In the genomic region with DNA sequence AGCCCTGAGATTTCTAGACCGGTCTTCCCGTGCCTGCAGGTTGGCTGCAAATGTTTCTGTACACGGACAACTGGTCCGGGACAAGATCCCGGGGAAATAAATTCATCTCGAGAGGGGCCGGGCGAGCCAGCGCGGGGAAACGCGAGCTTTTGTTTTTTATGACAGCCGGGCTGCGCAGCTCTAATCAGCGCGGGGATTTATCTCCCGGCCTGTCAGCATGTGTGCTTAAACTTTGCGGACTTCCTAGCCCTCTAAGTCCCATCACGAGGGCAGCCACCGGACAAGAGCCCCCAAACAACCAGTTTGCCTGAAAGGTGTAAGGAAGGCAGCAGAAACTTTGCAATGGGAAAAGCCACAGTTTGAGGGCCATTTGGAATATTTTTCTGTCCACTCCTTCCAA, we compare ENCODE assay signal across 11 cellular contexts. TPM values are rescaled to one million over a fixed set of nuclear protein-coding genes. Genes with fewer than 3 reads are reported as not detected.
A peak's percentile ranks its signal among the peaks of the same experiment; 100 is the strongest.
DNase-seq lines count a peak whose midpoint lies in the region; ATAC-seq and TF ChIP-seq lines count a peak whose summit lies in the region.
"Had no signal": no experiment of that assay in that cellular context is flagged by ENCODE, and none has a peak within 500 bp of the region (broad histone marks: within the 10 kb centered on the region; RNA-seq: fewer than 3 reads in every experiment).

No MANE protein-coding gene starts in this region.

- intact Hi-C loops in body of pancreas (cut with DNase I) (loop anchor here (10.0 kb wide), 1 partner anchor 54 kb away; no protein-coding TSS in a partner anchor), sigmoid colon (cut with DNase I) (no loop called here)

- peaks cover 87% of the 10 kb centered on the region for H3K27me3 Mint-ChIP-seq in osteocyte (ENCODE audit: unreplicated experiment)

- H3K27me3 ChIP-seq in body of pancreas, result no peaks in the 10 kb centered on the region
- peaks cover 100% of the 10 kb centered on the region for H3K27me3 ChIP-seq in iPS-18a (ENCODE audit: control insufficient read depth, insufficient read depth, low read length)
- no peaks in the 10 kb centered on the region for H3K27me3 ChIP-seq in sigmoid colon

- TF ChIP-seq EP300 in sigmoid colon (IDR thresholded peaks at IDR 0.05), result no peak

- DNase-seq in EL (peak; percentile 62), body of pancreas (peak in 2 of 4 donors; percentile 31 to 50), sigmoid colon (peak; percentile 80), osteocyte (ENCODE audit: extremely low spot score, unreplicated experiment) (no peak), SIG-M5 (lab: John Stamatoyannopoulos, UW) (no peak)
- no peak for DNase-seq in activated effector memory CD4-positive, alpha-beta T cell treated with Interleukin-2 at 50 U/mL for 16 hours
- DNase-seq: CD4-positive, alpha-beta memory T cell; left colon had no signal

- TF ChIP-seq POLR2A in body of pancreas (IDR thresholded peaks at IDR 0.05) (no peak), sigmoid colon (IDR thresholded peaks at IDR 0.05) (no peak)

- H3K36me3 Mint-ChIP-seq in osteocyte (ENCODE audit: unreplicated experiment), result no peaks in the 10 kb centered on the region
- H3K36me3 Mint-ChIP-seq: CD4-positive, alpha-beta memory T cell had no signal

- H3K27ac ChIP-seq in body of pancreas (peak overlapping the region; percentile 89 to 98 (median 92)), iPS-18a (ENCODE audit: low read length) (no peak overlapping the region), sigmoid colon (peak overlapping the region; percentile 93 to 99 (median 98))

- ATAC-seq in body of pancreas, result no peak
- ATAC-seq in HG03280 (IDR thresholded peaks at IDR 0.05; ENCODE audit: unreplicated experiment), result no peak
- ATAC-seq: K562, left colon had no signal

- no peak overlapping the region for H3K4me3 Mint-ChIP-seq in osteocyte (ENCODE audit: unreplicated experiment)

- H3K27ac Mint-ChIP-seq in osteocyte (ENCODE audit: unreplicated experiment), result no peak overlapping the region

- H3K9me3 ChIP-seq in body of pancreas, result no peaks in the 10 kb centered on the region
- H3K9me3 ChIP-seq in iPS-18a (ENCODE audit: control insufficient read depth, low read depth, low read length), result no peaks in the 10 kb centered on the region
- no peaks in the 10 kb centered on the region for H3K9me3 ChIP-seq in sigmoid colon

- H3K4me3 ChIP-seq in body of pancreas (peak overlapping the region; percentile 65 to 73), iPS-18a (ENCODE audit: low read length) (peak overlapping the region; percentile 59), sigmoid colon (peak overlapping the region; percentile 62 to 87 (median 84))
- H3K4me3 ChIP-seq: K562 had no signal

- WGBS in body of pancreas, 2 donors, result 1 to 5% methylated on average over 20 of the region's 20 CpGs
- WGBS in sigmoid colon, 2 donors, result 13 to 15% methylated on average over 20 of the region's 20 CpGs

- H3K4me1 Mint-ChIP-seq in osteocyte (ENCODE audit: unreplicated experiment), result peaks cover 13% of the 10 kb centered on the region

- no peaks in the 10 kb centered on the region for H3K9me3 Mint-ChIP-seq in osteocyte (ENCODE audit: unreplicated experiment)

- H3K36me3 ChIP-seq in body of pancreas (replicated peaks in 1 of 2; ENCODE audit: insufficient read depth in 1 of 2, low read depth in 2 of 2) (no peaks in the 10 kb centered on the region), iPS-18a (ENCODE audit: control insufficient read depth, low read depth, low read length) (no peaks in the 10 kb centered on the region), sigmoid colon (peaks cover 0 to 63% (median 8%) of the 10 kb centered on the region in 4 donors)

- H3K4me1 ChIP-seq in body of pancreas (no peaks in the 10 kb centered on the region), iPS-18a (ENCODE audit: control insufficient read depth, low read depth, low read length) (peaks cover 66% of the 10 kb centered on the region), sigmoid colon (peaks cover 0 to 18% (median 6%) of the 10 kb centered on the region in 4 donors)

- no peak for TF ChIP-seq CTCF in body of pancreas (IDR thresholded peaks at IDR 0.05)
- no peak for TF ChIP-seq CTCF in sigmoid colon (IDR thresholded peaks at IDR 0.05)
- TF ChIP-seq CTCF in osteocyte (IDR thresholded peaks at IDR 0.05), result no peak

- no peak overlapping the region for H3K9ac ChIP-seq in iPS-18a (ENCODE audit: low read length)

RNA-seq across cellular contexts. Expression of gene MEIS1, which starts 5.8 kb away (rescaled TPM):
- 10 to 100 TPM; 82.1 to 84.6 TPM for total RNA-seq in body of pancreas
- 100 to 1,000 TPM; 108 to 144 (median 128) TPM for total RNA-seq in sigmoid colon
- 10 to 100 TPM in 1 of 3 donors, 1 to 10 TPM in 2; 2.8 to 14.2 (median 7.8) TPM for polyA plus RNA-seq in sigmoid colon
- total RNA-seq in osteocyte, result 0.86 and 0.91 TPM in 2 replicates
- total RNA-seq: CD4-positive, alpha-beta memory T cell had no signal
- polyA plus RNA-seq: CD4-positive, alpha-beta memory T cell had no signal

Comparison
In these comparisons a context has a peak if more than half of its experiments do, and no peak if none do; other contexts are left out.
1. DNase-seq: peak in EL (single experiment) and sigmoid colon (single experiment); none in activated effector memory CD4-positive, alpha-beta T cell treated with Interleukin-2 at 50 U/mL for 16 hours (single experiment), osteocyte (single experiment) and SIG-M5 (single experiment).
2. RNA of gene MEIS1, which starts 5.8 kb away (total RNA-seq): 108 to 144 TPM in sigmoid colon and 82.1 to 84.6 TPM in body of pancreas; 0.86 to 0.91 TPM in osteocyte; every median in the first group is over 10 times any median in the second.
3. Peak in every context shown above with its lines, with median percentiles within 50 percentile points of each other: H3K4me3 ChIP-seq.